ENCODE assay signal across 6 cellular contexts in the genomic region with DNA sequence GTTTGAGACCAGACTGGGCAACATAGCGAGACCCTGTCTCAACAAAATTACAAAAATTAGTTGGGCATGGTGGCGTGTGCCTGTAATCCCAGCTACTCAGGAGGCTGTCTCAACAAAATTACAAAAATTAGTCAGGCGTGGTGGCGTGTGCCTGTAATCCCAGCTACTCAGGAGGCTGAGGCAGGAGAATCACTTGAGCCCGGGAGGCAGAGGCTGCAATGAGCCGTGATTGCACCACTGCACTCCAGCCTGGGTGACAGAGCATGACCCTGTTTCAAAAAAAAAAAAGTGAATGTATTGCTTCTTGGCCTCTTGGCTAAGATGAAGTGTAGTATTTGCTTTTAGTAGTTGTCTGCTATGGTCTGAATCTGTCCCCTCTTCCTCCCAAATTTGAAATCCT. TPM values are rescaled to one million over a fixed set of nuclear protein-coding genes. Genes with fewer than 3 reads are reported as not detected.
"Had no signal": no experiment of that assay in that cellular context is flagged by ENCODE, and none has a peak within 500 bp of the region (broad histone marks: within the 10 kb centered on the region; RNA-seq: fewer than 3 reads in every experiment).

No MANE protein-coding gene starts in this region.

RNA-seq across cellular contexts. Expression of gene HCAR2, which starts 22.2 kb away (rescaled TPM):
- total RNA-seq: GM23338, H1, H9, HFFc6, HT1080 had no signal
- polyA plus RNA-seq: GM23338, H1, IgD-negative memory B cell had no signal

RNA-seq across cellular contexts. Expression of gene HCAR3, which starts 35.6 kb away (rescaled TPM):
- total RNA-seq: GM23338, H1, H9, HFFc6, HT1080 had no signal
- polyA plus RNA-seq: GM23338, H1, IgD-negative memory B cell had no signal

RNA-seq across cellular contexts. Expression of gene HCAR1, which starts 49.7 kb away (rescaled TPM):
- total RNA-seq: H1, HFFc6 had no signal
- polyA plus RNA-seq: GM23338, IgD-negative memory B cell had no signal
